ENCODE assay signal across 9 cellular contexts in the genomic region with DNA sequence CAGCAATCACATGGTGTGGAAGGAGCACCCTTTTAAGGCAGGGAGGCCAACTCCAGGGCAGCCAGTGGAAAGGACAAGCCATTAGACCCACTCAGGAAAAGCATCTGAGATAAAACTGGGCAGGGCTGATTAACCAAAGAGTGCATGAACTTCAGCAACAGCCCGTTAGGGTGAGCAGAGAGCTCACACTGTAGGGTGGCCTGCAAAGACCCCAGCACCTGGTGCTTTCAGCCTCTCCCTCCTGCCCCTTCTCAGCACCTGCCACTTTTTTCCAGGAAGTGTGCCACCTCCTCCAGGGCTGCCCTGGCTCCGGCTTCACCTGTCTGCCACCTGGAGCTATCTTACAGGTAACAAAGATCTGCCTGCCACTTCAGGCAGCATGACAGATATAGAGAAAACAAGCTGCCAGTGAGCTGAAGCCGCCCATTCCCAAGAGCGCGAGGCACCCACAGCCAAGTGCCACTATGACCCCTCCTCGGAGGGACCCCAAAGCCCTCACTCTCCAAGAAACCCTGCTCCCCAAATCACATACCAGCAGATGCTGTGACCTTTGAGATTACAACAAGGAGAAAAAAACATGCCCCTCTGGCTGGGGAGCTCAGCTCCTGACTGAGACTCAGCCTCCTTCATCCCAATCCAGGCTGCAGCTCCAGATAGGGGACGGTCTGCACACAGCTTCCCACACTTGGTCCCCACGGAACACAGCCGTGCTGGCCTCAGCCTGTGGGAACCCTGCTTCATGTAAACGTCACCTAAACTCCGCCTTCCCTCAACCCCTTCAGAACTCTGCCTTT.
A peak's percentile ranks its signal among the peaks of the same experiment; 100 is the strongest.
DNase-seq lines count a peak whose midpoint lies in the region; ATAC-seq, FAIRE-seq and TF ChIP-seq lines count a peak whose summit lies in the region.
"Had no signal": no experiment of that assay in that cellular context is flagged by ENCODE, and none has a peak within 500 bp of the region (broad histone marks: within the 10 kb centered on the region; RNA-seq: fewer than 3 reads in every experiment).

No MANE protein-coding gene starts in this region.

- H3K36me3 ChIP-seq in H1 (ENCODE audit: control insufficient read depth in 2 of 4, insufficient read depth in 4 of 4, low read length in 3 of 4) (peaks cover 0 to 6% (median 4%) of the 10 kb centered on the region in 4 experiments; a peak in 3 of 8 replicates), upper lobe of left lung (peaks cover 0 to 33% (median 6%) of the 10 kb centered on the region in 4 donors)

- peak; percentile 21 for DNase-seq in activated CD8-positive, alpha-beta memory T cell treated with anti-CD3 and anti-CD28 coated beads, Interleukin-2, amount 10 ng/mL, durations not matched to agents 7 days and 5 days
- DNase-seq in activated CD8-positive, alpha-beta memory T cell treated with anti-CD3 and anti-CD28 coated beads for 24 hours, result no peak
- DNase-seq in NCI-H1417 (lab: John Stamatoyannopoulos, UW) (peak; percentile 66 to 88 (median 77)), H1 (ENCODE audit: low read depth in 1 of 2, low spot score in 2 of 2) (no peak), upper lobe of left lung (no peak), SIG-M5 treated with dmso at 0.1 percent for 504 hours (lab: John Stamatoyannopoulos, UW; ENCODE audit: unreplicated experiment) (no peak), NCI-H1436 treated with DMSO at 0.1 percent for 48 hours (lab: John Stamatoyannopoulos, UW) (no peak)
- DNase-seq: stimulated activated CD8-positive, alpha-beta memory T cell treated with anti-CD3 and anti-CD28 coated beads, Interleukin-4, amount 100 ng/mL, for 48 hours had no signal

- no peak for TF ChIP-seq RAD21 in H1 (IDR thresholded peaks at IDR 0.05 in 1 of 2, conservative IDR thresholded peaks at IDR 0.05 in 1 of 2; ENCODE audit: low read depth in 2 of 2, low read length in 2 of 2)

- H3K27ac Mint-ChIP-seq in activated CD8-positive, alpha-beta memory T cell treated with anti-CD3 and anti-CD28 coated beads, Interleukin-2, amount 10 ng/mL, durations not matched to agents 7 days and 5 days, result peak overlapping the region; percentile 56

- no peak overlapping the region for H3K23ac ChIP-seq in H1 (ENCODE audit: insufficient read length)

- no peaks in the 10 kb centered on the region for H3K27me3 ChIP-seq in H1 (replicated peaks in 1 of 4; ENCODE audit: control insufficient read depth in 3 of 4, extremely low read depth in 1 of 4, insufficient read depth in 3 of 4, low read length in 3 of 4)
- no peaks in the 10 kb centered on the region for H3K27me3 ChIP-seq in upper lobe of left lung

- H4K91ac ChIP-seq in H1 (replicated peaks; ENCODE audit: insufficient read length, low read length), result no peak overlapping the region

- H3K14ac ChIP-seq in H1 (ENCODE audit: insufficient read length), result no peak overlapping the region

- no peak overlapping the region for H2BK120ac ChIP-seq in H1 (replicated peaks; ENCODE audit: low read depth, low read length)

- POLR2A ChIA-PET in H1 (lab: Charles Lee; ENCODE audit: partially characterized antibody), result interaction anchor here (0.9 kb wide), 2 partner anchors 79 to 88 kb away, joined by 3 read pairs; a partner anchor contains a TSS

- TF ChIP-seq POLR2A in H1 (IDR thresholded peaks at IDR 0.05; ENCODE audit: control extremely low read depth in 1 of 2, low read depth in 2 of 2, low read length in 2 of 2) (no peak), upper lobe of left lung (IDR thresholded peaks at IDR 0.05) (no peak)

- peak overlapping the region; percentile 3; the same call in 1 of the 2 replicates for H4K8ac ChIP-seq in H1 (ENCODE audit: extremely low read depth, insufficient read depth, low read length)

- peaks cover 0 to 8% of the 10 kb centered on the region in 2 experiments; a peak in 1 of 4 replicates for H3K79me2 ChIP-seq in H1 (ENCODE audit: control insufficient read depth in 1 of 2, insufficient read depth in 2 of 2, low read length in 2 of 2)

- H3K4me3 ChIP-seq in H1 (ENCODE audit: extremely low read depth in 1 of 4, insufficient read depth in 2 of 4, low read depth in 3 of 4, low read length in 4 of 4), result no peak overlapping the region
- no peak overlapping the region for H3K4me3 ChIP-seq in upper lobe of left lung

- no peaks in the 10 kb centered on the region for H3K27me3 Mint-ChIP-seq in activated CD8-positive, alpha-beta memory T cell treated with anti-CD3 and anti-CD28 coated beads, Interleukin-2, amount 10 ng/mL, durations not matched to agents 7 days and 5 days

- H4K20me1 ChIP-seq in H1 (replicated peaks in 1 of 2; ENCODE audit: control insufficient read depth in 1 of 2, insufficient read depth in 2 of 2, low read length in 2 of 2), result peaks cover 0 to 19% of the 10 kb centered on the region in 2 experiments

- no peak overlapping the region for H2BK12ac ChIP-seq in H1 (ENCODE audit: low read depth, low read length)

- no peak overlapping the region for H3K9ac ChIP-seq in H1 (replicated peaks in 1 of 4; ENCODE audit: extremely low read depth in 1 of 4, low read depth in 3 of 4, low read length in 3 of 4)

- no peak overlapping the region for H2AFZ ChIP-seq in H1 (ENCODE audit: low read length)

- peaks cover 2% of the 10 kb centered on the region for H3K36me3 Mint-ChIP-seq in activated CD8-positive, alpha-beta memory T cell treated with anti-CD3 and anti-CD28 coated beads, Interleukin-2, amount 10 ng/mL, durations not matched to agents 7 days and 5 days

- H3K4ac ChIP-seq in H1 (replicated peaks; ENCODE audit: insufficient read length, low read depth, low read length), result no peak overlapping the region

- H2BK15ac ChIP-seq in H1 (ENCODE audit: low read length), result no peak overlapping the region

- H3K9me3 ChIP-seq in H1 (ENCODE audit: insufficient read depth in 2 of 2, low read depth in 1 of 2, low read length in 1 of 2), result no peaks in the 10 kb centered on the region
- H3K9me3 ChIP-seq in upper lobe of left lung, result no peaks in the 10 kb centered on the region

- H3K18ac ChIP-seq in H1 (ENCODE audit: extremely low read depth, low read length), result no peak overlapping the region; the same call in 1 of the 2 replicates

- no peak for TF ChIP-seq EP300 in H1 (IDR thresholded peaks at IDR 0.05; ENCODE audit: borderline replicate concordance in 1 of 2, low read depth in 2 of 2, low read length in 2 of 2)
- TF ChIP-seq EP300 in upper lobe of left lung (IDR thresholded peaks at IDR 0.05), result no peak

- H4K5ac ChIP-seq in H1 (ENCODE audit: insufficient read length, low read depth, low read length), result no peak overlapping the region

- no peak for TF ChIP-seq CTCF in H1 (IDR thresholded peaks at IDR 0.05; ENCODE audit: control extremely low read depth in 1 of 3, insufficient read depth in 1 of 3, low read depth in 1 of 3, low read length in 3 of 3)
- TF ChIP-seq CTCF in upper lobe of left lung (IDR thresholded peaks at IDR 0.05), result no peak

- H3K4me2 ChIP-seq in H1 (ENCODE audit: insufficient read depth in 1 of 2, low read depth in 2 of 2, low read length in 2 of 2), result no peak overlapping the region

- no peak overlapping the region for H2BK20ac ChIP-seq in H1 (ENCODE audit: low read length)

- peaks cover 13% of the 10 kb centered on the region for H3K79me1 ChIP-seq in H1 (ENCODE audit: low read depth, low read length)

- H3K56ac ChIP-seq in H1 (replicated peaks; ENCODE audit: insufficient read length, low read depth, low read length), result no peak overlapping the region

- CTCF ChIA-PET in activated CD8-positive, alpha-beta memory T cell treated with anti-CD3 and anti-CD28 coated beads, Interleukin-2, amount 10 ng/mL, durations not matched to agents 7 days and 5 days (lab: Charles Lee), result interaction anchor here (1.2 kb wide), 1 partner anchor 9 kb away, joined by 3 read pairs; no protein-coding TSS in a partner anchor
- CTCF ChIA-PET in H1 (lab: Charles Lee; ENCODE audit: partially characterized antibody), result interaction anchor here (0.8 to 1.2 kb wide), 4 partner anchors 8 to 80 kb away, joined by 3 to 5 read pairs (median 3); no protein-coding TSS in a partner anchor

- H3K27ac ChIP-seq in H1 (ENCODE audit: low read depth, low read length) (no peak overlapping the region), upper lobe of left lung (peak overlapping the region in 3 of 4 donors; percentile 1 to 69 (median 52))

- H3K23me2 ChIP-seq in H1 (ENCODE audit: low read depth, low read length), result no peaks in the 10 kb centered on the region

- H3K4me1 Mint-ChIP-seq in activated CD8-positive, alpha-beta memory T cell treated with anti-CD3 and anti-CD28 coated beads, Interleukin-2, amount 10 ng/mL, durations not matched to agents 7 days and 5 days, result peaks cover 20% of the 10 kb centered on the region

- no peak overlapping the region for H3K4me3 Mint-ChIP-seq in activated CD8-positive, alpha-beta memory T cell treated with anti-CD3 and anti-CD28 coated beads, Interleukin-2, amount 10 ng/mL, durations not matched to agents 7 days and 5 days

- FAIRE-seq in H1 (lab: Jason Lieb, UNC), result no peak

- H3K4me1 ChIP-seq in H1 (replicated peaks in 1 of 4; ENCODE audit: control insufficient read depth in 3 of 4, insufficient read depth in 4 of 4, low read length in 3 of 4) (peaks cover 2 to 4% (median 3%) of the 10 kb centered on the region in 4 experiments), upper lobe of left lung (peaks cover 0 to 3% (median 1%) of the 10 kb centered on the region in 4 donors)

- H3K9me3 Mint-ChIP-seq in activated CD8-positive, alpha-beta memory T cell treated with anti-CD3 and anti-CD28 coated beads, Interleukin-2, amount 10 ng/mL, durations not matched to agents 7 days and 5 days (ENCODE audit: low read depth), result no peaks in the 10 kb centered on the region

- H2AK5ac ChIP-seq in H1 (ENCODE audit: low read depth, low read length), result no peak overlapping the region

- H2BK5ac ChIP-seq in H1 (ENCODE audit: low read depth, low read length), result no peak overlapping the region

- 89% methylated on average over 11 of the region's 11 CpGs; no CpG with 5 or more reads in 1 of the 2 experiments for WGBS in H1 (ENCODE audit: extremely low coverage in 1 of 2, insufficient coverage in 1 of 2, insufficient read length in 1 of 2, insufficient replicate concordance in 2 of 2, low coverage in 1 of 2, low lambda C conversion rate in 2 of 2, missing lambda C conversion rate in 1 of 2), 2 experiments
- WGBS in upper lobe of left lung, 2 donors, result 88 to 89% methylated on average over 5 to 11 of the region's 11 CpGs

- ATAC-seq in activated CD8-positive, alpha-beta memory T cell treated with anti-CD3 and anti-CD28 coated beads, Interleukin-2, amount 10 ng/mL, durations not matched to agents 7 days and 5 days, result no peak
- ATAC-seq in upper lobe of left lung (ENCODE audit: low FRiP score in 2 of 2), result no peak
- no peak for ATAC-seq in HG03460 (IDR thresholded peaks at IDR 0.05; ENCODE audit: unreplicated experiment)

TF ChIP-seq in H1, 55 proteins besides CTCF, POLR2A, EP300 and RAD21 (continues in another document):
- TF ChIP-seq SRF (IDR thresholded peaks at IDR 0.05; ENCODE audit: low read depth, low read length) (no peak), NRF1 (IDR thresholded peaks at IDR 0.05; ENCODE audit: low read depth, low read length) (no peak), EZH2 (IDR thresholded peaks at IDR 0.05; ENCODE audit: low read depth, low read length, severe bottlenecking) (no peak), YY1 (IDR thresholded peaks at IDR 0.05; ENCODE audit: low read depth, low read length) (no peak), JUN (IDR thresholded peaks at IDR 0.05; ENCODE audit: low read depth, low read length) (no peak), BCL11A (IDR thresholded peaks at IDR 0.05; ENCODE audit: low read depth in 2 of 2, low read length in 2 of 2) (no peak), RXRA (IDR thresholded peaks at IDR 0.05; ENCODE audit: insufficient read depth, low read depth, low read length) (no peak)

Comparison
In these comparisons a context has a peak if more than half of its experiments do, and no peak if none do; other contexts are left out.
1. DNase-seq: peak in activated CD8-positive, alpha-beta memory T cell treated with anti-CD3 and anti-CD28 coated beads, Interleukin-2, amount 10 ng/mL, durations not matched to agents 7 days and 5 days (single experiment) and NCI-H1417 (3 of 3); none in activated CD8-positive, alpha-beta memory T cell treated with anti-CD3 and anti-CD28 coated beads for 24 hours (single experiment), H1 (0 of 2), upper lobe of left lung (0 of 2), SIG-M5 treated with dmso at 0.1 percent for 504 hours (single experiment) and NCI-H1436 treated with DMSO at 0.1 percent for 48 hours (single experiment).